15 cellular contexts compared by ENCODE assay signal in the genomic region with DNA sequence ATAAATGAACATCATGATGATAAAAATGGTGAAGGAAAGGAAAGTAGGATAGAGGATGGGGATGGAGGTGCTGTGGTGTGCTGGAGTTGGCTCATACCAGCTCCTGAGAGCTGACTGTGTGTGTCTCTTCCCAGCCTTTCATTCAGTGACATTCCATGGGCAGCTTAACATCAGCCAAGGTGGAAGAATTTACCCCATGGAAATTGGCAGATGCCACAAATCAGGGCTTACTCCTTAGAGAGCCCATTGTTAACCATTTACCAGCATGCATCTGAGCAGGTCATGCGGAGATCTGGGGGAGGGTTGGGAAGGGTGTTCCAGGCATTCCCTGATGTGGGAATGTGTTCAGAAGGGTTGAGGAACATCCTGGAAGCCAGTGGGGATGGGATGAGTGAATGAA. TPM values are rescaled to one million over a fixed set of nuclear protein-coding genes. Genes with fewer than 3 reads are reported as not detected.
A peak's percentile ranks its signal among the peaks of the same experiment; 100 is the strongest.
DNase-seq lines count a peak whose midpoint lies in the region; ATAC-seq and TF ChIP-seq lines count a peak whose summit lies in the region.
"Had no signal": no experiment of that assay in that cellular context is flagged by ENCODE, and none has a peak within 500 bp of the region (broad histone marks: within the 10 kb centered on the region; RNA-seq: fewer than 3 reads in every experiment).

No MANE protein-coding gene starts in this region.

- H3K9me3 Mint-ChIP-seq in dendritic cell treated with granulocyte-macrophage colony-stimulating factor and Interleukin-4, amounts not matched to agents 40 ng/mL and 50 ng/mL, for 4 days: no peaks in the 10 kb centered on the region
- H3K9me3 Mint-ChIP-seq: CD8-positive, alpha-beta memory T cell had no signal

- H3K27ac Mint-ChIP-seq in dendritic cell treated with granulocyte-macrophage colony-stimulating factor and Interleukin-4, amounts not matched to agents 40 ng/mL and 50 ng/mL, for 4 days: peak overlapping the region; percentile 24
- H3K27ac Mint-ChIP-seq: CD14-positive monocyte had no signal

- no peak for ATAC-seq in upper lobe of right lung
- ATAC-seq in HG02938 (IDR thresholded peaks at IDR 0.05; ENCODE audit: unreplicated experiment): no peak
- ATAC-seq: HepG2 had no signal

- H3K27me3 ChIP-seq in NT2/D1 (ENCODE audit: insufficient read depth, insufficient read length): no peaks in the 10 kb centered on the region
- H3K27me3 ChIP-seq in upper lobe of right lung: peaks cover 29% of the 10 kb centered on the region
- H3K27me3 ChIP-seq in Peyer's patch: no peaks in the 10 kb centered on the region
- peaks cover 0 to 19% (median 0%) of the 10 kb centered on the region in 3 donors for H3K27me3 ChIP-seq in stomach

- peaks cover 17% of the 10 kb centered on the region for H3K27me3 Mint-ChIP-seq in dendritic cell treated with granulocyte-macrophage colony-stimulating factor and Interleukin-4, amounts not matched to agents 40 ng/mL and 50 ng/mL, for 4 days

- TF ChIP-seq CTCF in upper lobe of right lung (IDR thresholded peaks at IDR 0.05): no peak
- TF ChIP-seq CTCF in Peyer's patch (IDR thresholded peaks at IDR 0.05): no peak
- TF ChIP-seq CTCF in stomach (IDR thresholded peaks at IDR 0.05): no peak

- intact Hi-C loops in dendritic cell treated with granulocyte-macrophage colony-stimulating factor and Interleukin-4, amounts not matched to agents 40 ng/mL and 50 ng/mL, for 4 days (cut with micrococcal nuclease): no loop called here
- intact Hi-C loops in upper lobe of right lung (cut with DNase I): no loop called here
- intact Hi-C loops in stomach (cut with DNase I; ENCODE audit: low total_unique reads): no loop called here

- H3K9ac ChIP-seq in NT2/D1 (ENCODE audit: insufficient read length, low read depth): no peak overlapping the region

- TF ChIP-seq POLR2A in Peyer's patch (IDR thresholded peaks at IDR 0.05) (no peak), stomach (IDR thresholded peaks at IDR 0.05) (no peak)

- H3K4me3 ChIP-seq in NT2/D1 (ENCODE audit: insufficient read length, low read depth) (no peak overlapping the region), upper lobe of right lung (no peak overlapping the region), Peyer's patch (no peak overlapping the region), stomach (no peak overlapping the region)

- 84 to 96% (median 90%) methylated on average over 1 of the region's 1 CpG for WGBS in stomach, 5 donors

- H3K9me3 ChIP-seq in NT2/D1 (ENCODE audit: insufficient read depth, low read length): peaks cover 7% of the 10 kb centered on the region; the same call in 1 of the 2 replicates
- no peaks in the 10 kb centered on the region for H3K9me3 ChIP-seq in upper lobe of right lung
- H3K9me3 ChIP-seq in Peyer's patch: no peaks in the 10 kb centered on the region
- H3K9me3 ChIP-seq in stomach: no peaks in the 10 kb centered on the region
- H3K9me3 ChIP-seq: Caco-2 had no signal

- DNase-seq in NT2/D1 (ENCODE audit: low read depth, low spot score): peak; percentile 62
- DNase-seq in left kidney (ENCODE audit: low read depth, low spot score): peak; percentile 60
- peak; percentile 18 for DNase-seq in upper lobe of right lung
- DNase-seq in Peyer's patch: no peak
- no peak for DNase-seq in stomach
- DNase-seq in CD1c-positive myeloid dendritic cell (ENCODE audit: extremely low spot score): no peak
- DNase-seq: Caco-2; CD8-positive, alpha-beta memory T cell; DND-41; GDM1 had no signal

- no peaks in the 10 kb centered on the region for H3K36me3 Mint-ChIP-seq in dendritic cell treated with granulocyte-macrophage colony-stimulating factor and Interleukin-4, amounts not matched to agents 40 ng/mL and 50 ng/mL, for 4 days (ENCODE audit: low read depth)
- H3K36me3 Mint-ChIP-seq: CD14-positive monocyte; CD8-positive, alpha-beta memory T cell had no signal

- H3K4me1 Mint-ChIP-seq in dendritic cell treated with granulocyte-macrophage colony-stimulating factor and Interleukin-4, amounts not matched to agents 40 ng/mL and 50 ng/mL, for 4 days (ENCODE audit: low read depth): peaks cover 22% of the 10 kb centered on the region
- H3K4me1 Mint-ChIP-seq: CD8-positive, alpha-beta memory T cell had no signal

- H3K27ac ChIP-seq in upper lobe of right lung (no peak overlapping the region), Peyer's patch (no peak overlapping the region), stomach (no peak overlapping the region)

- H3K36me3 ChIP-seq in NT2/D1 (ENCODE audit: insufficient read depth, insufficient read length, low read length) (no peaks in the 10 kb centered on the region), upper lobe of right lung (no peaks in the 10 kb centered on the region), Peyer's patch (no peaks in the 10 kb centered on the region), stomach (no peaks in the 10 kb centered on the region)

- TF ChIP-seq EP300 in stomach (IDR thresholded peaks at IDR 0.05): no peak

- no peak overlapping the region for H3K4me3 Mint-ChIP-seq in dendritic cell treated with granulocyte-macrophage colony-stimulating factor and Interleukin-4, amounts not matched to agents 40 ng/mL and 50 ng/mL, for 4 days
- H3K4me3 Mint-ChIP-seq: CD14-positive monocyte; CD8-positive, alpha-beta memory T cell had no signal

- H3K4me1 ChIP-seq in NT2/D1 (ENCODE audit: insufficient read depth, insufficient read length) (no peaks in the 10 kb centered on the region), upper lobe of right lung (no peaks in the 10 kb centered on the region), Peyer's patch (no peaks in the 10 kb centered on the region), stomach (no peaks in the 10 kb centered on the region)
- H3K4me1 ChIP-seq: Caco-2 had no signal

RNA-seq across cellular contexts. Expression of a gene that starts 51.1 kb away (rescaled TPM):
- 0.20 TPM for total RNA-seq in upper lobe of right lung
- under 1 TPM in 1 of 4 donors, not detected in 3; 0.28 TPM for total RNA-seq in Peyer's patch
- 1 to 10 TPM in 1 of 5 donors, under 1 TPM in 3, not detected in 1; under 0.01 to 3.1 (median 0.24) TPM for total RNA-seq in stomach
- polyA plus RNA-seq in stomach: under 1 TPM; 0.38 to 0.92 (median 0.50) TPM
- total RNA-seq: Caco-2; CD8-positive, alpha-beta memory T cell; HepG2 had no signal
- polyA plus RNA-seq: BJ; CD14-positive monocyte; CD8-positive, alpha-beta memory T cell; HepG2 had no signal

Comparison
In these comparisons a context has a peak if more than half of its experiments do, and no peak if none do; other contexts are left out.
1. DNase-seq: peak in NT2/D1 (single experiment), left kidney (single experiment) and upper lobe of right lung (single experiment); none in Peyer's patch (0 of 3), stomach (single experiment) and CD1c-positive myeloid dendritic cell (single experiment).